ENCODE assay signal across 1 cellular context in the genomic region with DNA sequence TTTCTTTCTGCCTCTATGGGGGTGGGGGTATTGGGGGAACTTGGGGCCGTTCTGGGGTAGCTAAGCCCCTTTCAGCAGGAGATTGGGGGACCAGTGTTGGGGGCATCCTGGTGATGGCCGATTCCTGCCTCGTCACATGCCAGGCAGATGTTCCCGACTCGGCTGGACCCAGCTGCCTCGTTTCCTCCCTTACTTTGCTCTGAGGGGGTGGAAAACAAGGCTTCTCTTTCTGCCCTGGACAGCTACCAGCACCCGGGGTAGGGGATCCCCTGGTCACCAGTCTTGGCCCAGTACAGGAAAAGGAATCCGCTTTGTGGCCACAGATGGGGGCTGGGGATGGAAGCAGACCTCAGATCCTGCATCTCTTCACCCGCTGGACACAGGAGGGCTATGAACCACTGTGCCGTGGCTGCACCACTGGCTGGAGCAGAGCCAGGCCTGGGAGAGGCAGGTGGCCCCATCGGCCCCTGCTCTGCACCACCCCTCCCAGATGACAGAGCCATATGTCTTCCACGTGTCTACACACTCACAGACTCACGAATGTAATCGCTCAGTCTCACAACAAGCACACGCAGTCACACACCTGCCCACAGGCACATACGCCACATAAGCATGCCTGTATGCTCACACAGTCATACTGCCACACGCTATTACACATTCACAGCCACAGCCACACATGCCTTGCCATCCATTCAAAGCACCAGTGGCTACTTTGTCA.
TF ChIP-seq lines count a peak whose summit lies in the region.

No MANE protein-coding gene starts in this region.

TF ChIP-seq in HCT116, 20 proteins besides CTCF, POLR2A, EP300 and RAD21:
- TF ChIP-seq YY1 (IDR thresholded peaks at IDR 0.05; ENCODE audit: extremely low read depth, insufficient replicate concordance, low read depth, low read length) (no peak), TCF7L2 (IDR thresholded peaks at IDR 0.05; ENCODE audit: borderline replicate concordance, extremely low read depth, insufficient read depth, insufficient read length) (no peak), EZH2phosphoT487 (IDR thresholded peaks at IDR 0.05; ENCODE audit: borderline replicate concordance) (no peak), ELF1 (IDR thresholded peaks at IDR 0.05; ENCODE audit: borderline replicate concordance, low read depth) (no peak), JUND (IDR thresholded peaks at IDR 0.05) (no peak), CEBPB (IDR thresholded peaks at IDR 0.05; ENCODE audit: low read depth) (no peak), SIN3A (IDR thresholded peaks at IDR 0.05; ENCODE audit: low read depth) (no peak), POLR2AphosphoS5 (IDR thresholded peaks at IDR 0.05; ENCODE audit: low read depth, low read length) (no peak; the same call in 1 of the 2 replicates), CBX3 (IDR thresholded peaks at IDR 0.05; ENCODE audit: low read depth) (no peak), ZFX (IDR thresholded peaks at IDR 0.05) (no peak), SRF (IDR thresholded peaks at IDR 0.05; ENCODE audit: low read depth) (no peak)
- TF ChIP-seq, protein P1, sequence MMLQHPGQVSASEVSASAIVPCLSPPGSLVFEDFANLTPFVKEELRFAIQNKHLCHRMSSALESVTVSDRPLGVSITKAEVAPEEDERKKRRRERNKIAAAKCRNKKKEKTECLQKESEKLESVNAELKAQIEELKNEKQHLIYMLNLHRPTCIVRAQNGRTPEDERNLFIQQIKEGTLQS (IDR thresholded peaks at IDR 0.05), result no peak
- TF ChIP-seq, protein P2, sequence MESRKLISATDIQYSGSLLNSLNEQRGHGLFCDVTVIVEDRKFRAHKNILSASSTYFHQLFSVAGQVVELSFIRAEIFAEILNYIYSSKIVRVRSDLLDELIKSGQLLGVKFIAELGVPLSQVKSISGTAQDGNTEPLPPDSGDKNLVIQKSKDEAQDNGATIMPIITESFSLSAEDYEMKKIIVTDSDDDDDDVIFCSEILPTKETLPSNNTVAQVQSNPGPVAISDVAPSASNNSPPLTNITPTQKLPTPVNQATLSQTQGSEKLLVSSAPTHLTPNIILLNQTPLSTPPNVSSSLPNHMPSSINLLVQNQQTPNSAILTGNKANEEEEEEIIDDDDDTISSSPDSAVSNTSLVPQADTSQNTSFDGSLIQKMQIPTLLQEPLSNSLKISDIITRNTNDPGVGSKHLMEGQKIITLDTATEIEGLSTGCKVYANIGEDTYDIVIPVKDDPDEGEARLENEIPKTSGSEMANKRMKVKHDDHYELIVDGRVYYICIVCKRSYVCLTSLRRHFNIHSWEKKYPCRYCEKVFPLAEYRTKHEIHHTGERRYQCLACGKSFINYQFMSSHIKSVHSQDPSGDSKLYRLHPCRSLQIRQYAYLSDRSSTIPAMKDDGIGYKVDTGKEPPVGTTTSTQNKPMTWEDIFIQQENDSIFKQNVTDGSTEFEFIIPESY (IDR thresholded peaks at IDR 0.05; ENCODE audit: extremely low read depth, insufficient replicate concordance, low read length), result no peak
- TF ChIP-seq, protein P3, sequence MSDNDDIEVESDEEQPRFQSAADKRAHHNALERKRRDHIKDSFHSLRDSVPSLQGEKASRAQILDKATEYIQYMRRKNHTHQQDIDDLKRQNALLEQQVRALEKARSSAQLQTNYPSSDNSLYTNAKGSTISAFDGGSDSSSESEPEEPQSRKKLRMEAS (IDR thresholded peaks at IDR 0.05), result no peak
